Comparison of ENCODE assay signal across 8 cellular contexts in the genomic region with DNA sequence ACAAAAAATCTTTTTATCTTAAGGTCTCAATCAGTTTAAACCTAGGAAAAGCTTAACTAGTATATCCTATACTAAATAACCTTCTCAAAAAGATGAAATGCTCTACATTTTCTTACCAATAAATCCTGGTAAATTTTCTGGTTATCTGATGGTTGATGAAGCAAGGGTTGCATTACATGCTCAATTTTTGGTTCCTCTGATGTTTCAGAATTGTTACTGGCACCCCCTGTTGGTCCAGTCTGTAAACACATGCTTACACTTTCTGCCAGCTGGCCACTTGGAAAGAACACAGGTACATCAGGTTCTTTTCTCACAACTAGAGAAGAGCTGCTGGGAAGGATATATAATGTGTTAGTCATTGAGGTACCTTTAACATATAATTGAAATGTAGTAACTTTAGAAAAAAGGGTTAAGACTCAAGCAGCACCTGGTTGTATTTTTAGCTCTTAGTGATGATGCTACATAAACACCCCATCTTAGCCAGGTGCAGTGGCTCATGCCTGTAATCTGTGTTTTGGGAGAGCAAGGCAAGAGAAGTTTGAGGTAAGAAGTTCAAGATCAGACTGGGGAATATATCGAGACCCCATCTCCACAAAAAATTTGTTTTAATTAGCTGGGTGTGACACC. TPM values are rescaled to one million over a fixed set of nuclear protein-coding genes. Genes with fewer than 3 reads are reported as not detected.
DNase-seq lines count a peak whose midpoint lies in the region; ATAC-seq, FAIRE-seq and TF ChIP-seq lines count a peak whose summit lies in the region.

No MANE protein-coding gene starts in this region.

- H3K36me3 ChIP-seq in GM06990 (ENCODE audit: control insufficient read depth, insufficient read depth, low read length) = peaks cover 4% of the 10 kb centered on the region

- POLR2A ChIA-PET in AG04449 (lab: Yijun Ruan, JAX) = no interaction called here

- FAIRE-seq in TTC549 (lab: Jason Lieb, UNC) = peak; percentile 69

- CTCF ChIA-PET in AG04449 (lab: Yijun Ruan, JAX) = interaction anchor here (0.6 to 10.3 kb wide), 31 partner anchors 8 to 173 kb away, joined by 3 to 131 read pairs (median 4); partner anchors contain the start of genes CMPK1 and PDZK1IP1

- H3K4me3 ChIP-seq in AG04449 (ENCODE audit: low read depth, low read length) = no peak overlapping the region
- no peak overlapping the region for H3K4me3 ChIP-seq in GM06990 (replicated peaks; ENCODE audit: low read depth, low read length)
- no peak overlapping the region for H3K4me3 ChIP-seq in LNCaP clone FGC (ENCODE audit: low read depth, low read length)

- DNase-seq in AG04449 (ENCODE audit: low read depth, low spot score) = no peak
- no peak for DNase-seq in GM06990 (ENCODE audit: extremely low read depth, insufficient read length)
- DNase-seq in LNCaP clone FGC (ENCODE audit: low read depth) = peak; percentile 47
- DNase-seq in effector CD4-positive, alpha-beta T cell = peak; percentile 4
- peak; percentile 51 for DNase-seq in myocyte (ENCODE audit: low read depth)
- no peak for DNase-seq in effector CD8-positive, alpha-beta T cell (lab: John Stamatoyannopoulos, UW)

- peak; percentile 58 for TF ChIP-seq CTCF in AG04449 (IDR thresholded peaks at IDR 0.05; ENCODE audit: insufficient read depth, low read length, missing control alignments)
- peak; percentile 74 for TF ChIP-seq CTCF in GM06990 (IDR thresholded peaks at IDR 0.05; ENCODE audit: insufficient read depth, low read length, poor library complexity, severe bottlenecking)
- peak; percentile 76 for TF ChIP-seq CTCF in LNCaP clone FGC (IDR thresholded peaks at IDR 0.05; ENCODE audit: control insufficient read depth, extremely low read depth, insufficient read depth)

- H3K27me3 ChIP-seq in GM06990 (replicated peaks; ENCODE audit: control insufficient read depth, insufficient read depth, low read length) = no peaks in the 10 kb centered on the region

- ATAC-seq in GM18511 (IDR thresholded peaks at IDR 0.05; ENCODE audit: unreplicated experiment) = no peak

RNA-seq across cellular contexts. Expression of gene TAL1, which starts 30.9 kb away (rescaled TPM):
- not detected in 2 replicates for total RNA-seq in myocyte
- polyA plus RNA-seq in myocyte (2012) = not detected

RNA-seq across cellular contexts. Expression of gene STIL, which starts 51.0 kb away (rescaled TPM):
- 0.99 and 1.4 TPM in 2 replicates for total RNA-seq in myocyte
- polyA plus RNA-seq in myocyte (2012) = 0.81 TPM

Comparison
In these comparisons a context has a peak if more than half of its experiments do, and no peak if none do; other contexts are left out.
1. DNase-seq: peak in LNCaP clone FGC (single experiment), effector CD4-positive, alpha-beta T cell (single experiment) and myocyte (single experiment); none in AG04449 (single experiment), GM06990 (single experiment) and effector CD8-positive, alpha-beta T cell (single experiment).
2. Peak in every context shown above with its lines, with median percentiles within 50 percentile points of each other: CTCF ChIP-seq.